Comparison of ENCODE assay signal across 9 cellular contexts in genomic region chr1:176119549-176119948, GRCh38.
DNase-seq lines count a peak whose midpoint lies in the region; ATAC-seq and TF ChIP-seq lines count a peak whose summit lies in the region.
"Had no signal": no experiment of that assay in that cellular context is flagged by ENCODE, and none has a peak within 500 bp of the region (broad histone marks: within the 10 kb centered on the region; RNA-seq: fewer than 3 reads in every experiment).

No MANE protein-coding gene starts in this region.

- DNase-seq in GM10248 (ENCODE audit: extremely low spot score) (peak; percentile 11), HEK293T (ENCODE audit: extremely low spot score) (peak; percentile 15), SK-MEL-5 (ENCODE audit: low read depth, low spot score) (peak; percentile 54), left colon (no peak), globus pallidus (ENCODE audit: low spot score) (no peak), tibial nerve (ENCODE audit: low spot score in 2 of 2) (no peak), RPMI8226 (no peak)
- DNase-seq: activated naive CD8-positive, alpha-beta T cell treated with anti-CD3 and anti-CD28 coated beads, Interleukin-2, amount 10 ng/mL, durations not matched to agents 7 days and 5 days had no signal

- in situ Hi-C loops in SK-MEL-5 (cut with HindIII; ENCODE audit: low pct_unique_long_range_greater_than_20kb, low sequenced_read_pairs) = no loop called here

- CTCF ChIA-PET in GM10248 (lab: Yijun Ruan, JAX) = no interaction called here
- CTCF ChIA-PET in HEK293T (lab: Yijun Ruan, JAX) = no interaction called here

- 40 to 60% methylated on average over 1 of the region's 1 CpG for WGBS in tibial nerve, 2 donors

- TF ChIP-seq CTCF in GM10248 (IDR thresholded peaks at IDR 0.05; ENCODE audit: control extremely low read depth, extremely low read depth, low read depth, missing control alignments) = peak; percentile 16
- no peak for TF ChIP-seq CTCF in tibial nerve (IDR thresholded peaks at IDR 0.05)

- ATAC-seq in left colon = peak; percentile 57
- no peak for ATAC-seq in HG02852 (IDR thresholded peaks at IDR 0.05; ENCODE audit: unreplicated experiment)

- intact Hi-C loops in left colon (cut with DNase I, micrococcal nuclease) = no loop called here

- TF ChIP-seq EP300 in tibial nerve (IDR thresholded peaks at IDR 0.05) = no peak

- H3K27me3 ChIP-seq in tibial nerve = no peaks in the 10 kb centered on the region

- peaks cover 0 to 27% (median 6%) of the 10 kb centered on the region in 4 donors for H3K9me3 ChIP-seq in tibial nerve

- peaks cover 0 to 51% (median 0%) of the 10 kb centered on the region in 3 donors for H3K36me3 ChIP-seq in tibial nerve

- H3K4me1 ChIP-seq in tibial nerve = no peaks in the 10 kb centered on the region

- no peak overlapping the region for H3K27ac ChIP-seq in tibial nerve

- no peak for TF ChIP-seq POLR2A in tibial nerve (IDR thresholded peaks at IDR 0.05)

- H3K4me3 ChIP-seq in tibial nerve = no peak overlapping the region

- POLR2A ChIA-PET in GM10248 (lab: Yijun Ruan, JAX) = no interaction called here
- POLR2A ChIA-PET in HEK293T (lab: Yijun Ruan, JAX) = no interaction called here

TF ChIP-seq in HEK293T, 16 proteins besides CTCF, POLR2A, EP300 and RAD21:
- TF ChIP-seq FOXA1 (IDR thresholded peaks at IDR 0.05) (no peak), ZNF384 (IDR thresholded peaks at IDR 0.05) (no peak), CTBP1 (IDR thresholded peaks at IDR 0.05; ENCODE audit: borderline replicate concordance) (no peak), BHLHE40 (IDR thresholded peaks at IDR 0.05; ENCODE audit: borderline replicate concordance) (no peak), PKNOX1 (IDR thresholded peaks at IDR 0.05) (no peak), LEF1 (IDR thresholded peaks at IDR 0.05; ENCODE audit: borderline replicate concordance) (no peak), SUZ12 (IDR thresholded peaks at IDR 0.05) (no peak), FOXM1 (IDR thresholded peaks at IDR 0.05; ENCODE audit: borderline replicate concordance) (no peak), NFRKB (IDR thresholded peaks at IDR 0.05) (no peak), ELF4 (IDR thresholded peaks at IDR 0.05) (no peak), ARNT (IDR thresholded peaks at IDR 0.05) (no peak), TARDBP (IDR thresholded peaks at IDR 0.05) (no peak), FOXK2 (IDR thresholded peaks at IDR 0.05) (no peak), HDGF (IDR thresholded peaks at IDR 0.05; ENCODE audit: borderline replicate concordance) (no peak), L3MBTL2 (conservative IDR thresholded peaks at IDR 0.05) (no peak), SP1 (IDR thresholded peaks at IDR 0.05) (no peak)

Comparison
In these comparisons a context has a peak if more than half of its experiments do, and no peak if none do; other contexts are left out.
1. DNase-seq: peak in GM10248 (single experiment), HEK293T (single experiment) and SK-MEL-5 (single experiment); none in left colon (0 of 2), globus pallidus (single experiment), tibial nerve (0 of 2) and RPMI8226 (single experiment).